17 cellular contexts compared by ENCODE assay signal in the genomic region with DNA sequence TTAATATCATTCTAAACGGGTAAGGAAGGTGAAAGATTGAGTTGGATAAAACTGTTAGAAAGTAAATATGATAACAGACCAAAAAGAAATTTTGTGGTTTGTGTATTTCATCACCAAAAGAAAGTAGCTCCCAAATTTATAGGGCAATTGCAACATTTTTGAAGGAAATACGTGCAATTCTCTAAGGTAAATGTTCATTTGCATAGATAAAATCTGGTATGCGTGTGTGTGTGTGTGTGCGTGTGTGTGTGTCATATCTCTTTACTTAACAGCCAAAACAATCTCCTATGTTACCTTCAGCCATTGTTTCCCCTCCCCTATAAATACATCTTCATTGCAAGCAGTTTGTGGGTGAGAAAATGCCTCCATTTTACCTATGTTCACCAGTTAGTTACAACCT.
A peak's percentile ranks its signal among the peaks of the same experiment; 100 is the strongest.
DNase-seq lines count a peak whose midpoint lies in the region; ATAC-seq and TF ChIP-seq lines count a peak whose summit lies in the region.
"Had no signal": no experiment of that assay in that cellular context is flagged by ENCODE, and none has a peak within 500 bp of the region (broad histone marks: within the 10 kb centered on the region; RNA-seq: fewer than 3 reads in every experiment).

No MANE protein-coding gene starts in this region.

- no peak overlapping the region for H3K4me3 ChIP-seq in AG09309 (ENCODE audit: control insufficient read depth, low read depth, low read length)
- H3K4me3 ChIP-seq in CD4-positive, CD25-positive, alpha-beta regulatory T cell (ENCODE audit: low read depth, low read length), result peak overlapping the region; percentile 37
- H3K4me3 ChIP-seq in OCI-LY7 (ENCODE audit: low read depth, low read length, poor library complexity, severe bottlenecking), result no peak overlapping the region
- H3K4me3 ChIP-seq: body of pancreas, smooth muscle cell, suprapubic skin had no signal

- peaks cover 97% of the 10 kb centered on the region for H3K4me1 ChIP-seq in CD4-positive, CD25-positive, alpha-beta regulatory T cell (ENCODE audit: control insufficient read depth, insufficient read depth, low read length, poor library complexity, severe bottlenecking)
- peaks cover 58% of the 10 kb centered on the region for H3K4me1 ChIP-seq in OCI-LY7 (ENCODE audit: insufficient read depth, low read length, poor library complexity, severe bottlenecking)
- H3K4me1 ChIP-seq: body of pancreas, suprapubic skin had no signal

- peaks cover 24 to 61% (median 49%) of the 10 kb centered on the region in 4 donors for H3K4me1 Mint-ChIP-seq in CD4-positive, CD25-positive, alpha-beta regulatory T cell
- H3K4me1 Mint-ChIP-seq in activated naive CD4-positive, alpha-beta T cell treated with anti-CD3 and anti-CD28 coated beads, Interleukin-2, amount 50 U/mL, for 24 hours, result peaks cover 76% of the 10 kb centered on the region

- peak overlapping the region; percentile 66 for H3K27ac ChIP-seq in CD4-positive, CD25-positive, alpha-beta regulatory T cell (ENCODE audit: insufficient read depth, low read length, poor library complexity, severe bottlenecking)
- H3K27ac ChIP-seq in OCI-LY7 (ENCODE audit: low read depth, low read length, poor library complexity, severe bottlenecking), result no peak overlapping the region
- H3K27ac ChIP-seq: body of pancreas, foreskin keratinocyte, KMS-11, suprapubic skin had no signal

- POLR2A ChIA-PET in OCI-LY7 (lab: Charles Lee), result interaction anchor here (0.6 to 1.9 kb wide), 5 partner anchors 8 to 348 kb away, joined by 3 to 9 read pairs (median 5); no protein-coding TSS in a partner anchor

- CTCF ChIA-PET in OCI-LY7 (lab: Charles Lee; ENCODE audit: unreplicated experiment), result no interaction called here

- ATAC-seq in CD4-positive, CD25-positive, alpha-beta regulatory T cell (ENCODE audit: low read depth in 2 of 2), result no peak
- ATAC-seq in GM18511 (IDR thresholded peaks at IDR 0.05; ENCODE audit: unreplicated experiment) (no peak), HG02798 (IDR thresholded peaks at IDR 0.05; ENCODE audit: poor library complexity, unreplicated experiment) (no peak), GM19351 (IDR thresholded peaks at IDR 0.05; ENCODE audit: unreplicated experiment) (no peak)
- ATAC-seq: body of pancreas, foreskin keratinocyte had no signal

- H3K27me3 Mint-ChIP-seq in CD4-positive, CD25-positive, alpha-beta regulatory T cell, result no peaks in the 10 kb centered on the region
- H3K27me3 Mint-ChIP-seq in activated naive CD4-positive, alpha-beta T cell treated with anti-CD3 and anti-CD28 coated beads, Interleukin-2, amount 50 U/mL, for 24 hours, result no peaks in the 10 kb centered on the region

- no peak overlapping the region for H3K4me2 ChIP-seq in OCI-LY7 (ENCODE audit: low read length)
- H3K4me2 ChIP-seq: KMS-11, SK-N-SH, smooth muscle cell had no signal

- H3K36me3 ChIP-seq in CD4-positive, CD25-positive, alpha-beta regulatory T cell (ENCODE audit: control insufficient read depth, insufficient read depth, low read length), result no peaks in the 10 kb centered on the region
- H3K36me3 ChIP-seq in OCI-LY7 (ENCODE audit: insufficient read depth, low read length), result no peaks in the 10 kb centered on the region; the same call in 1 of the 2 replicates
- H3K36me3 ChIP-seq: suprapubic skin had no signal

- BruUV-seq in OCI-LY7 (replicated peaks; lab: Mats Ljungman, UMichigan), result no TSS peak

- peak overlapping the region; percentile 21 to 86 (median 43) for H3K4me3 Mint-ChIP-seq in CD4-positive, CD25-positive, alpha-beta regulatory T cell
- peak overlapping the region; percentile 40 for H3K4me3 Mint-ChIP-seq in activated naive CD4-positive, alpha-beta T cell treated with anti-CD3 and anti-CD28 coated beads, Interleukin-2, amount 50 U/mL, for 24 hours

- no peaks in the 10 kb centered on the region for H4K20me1 ChIP-seq in OCI-LY7 (ENCODE audit: insufficient read depth, low read length)

- no peaks in the 10 kb centered on the region for H3K79me2 ChIP-seq in OCI-LY7 (ENCODE audit: insufficient read depth, low read depth, low read length)

- H3K9me3 Mint-ChIP-seq in CD4-positive, CD25-positive, alpha-beta regulatory T cell, result peaks cover 0 to 3% (median 0%) of the 10 kb centered on the region in 7 donors
- H3K9me3 Mint-ChIP-seq in activated naive CD4-positive, alpha-beta T cell treated with anti-CD3 and anti-CD28 coated beads, Interleukin-2, amount 50 U/mL, for 24 hours, result peaks cover under 1% of the 10 kb centered on the region

- TF ChIP-seq CTCF in AG09309 (IDR thresholded peaks at IDR 0.05; ENCODE audit: control insufficient read depth, insufficient read depth, low read depth, low read length, missing control alignments) (no peak), OCI-LY7 (conservative IDR thresholded peaks at IDR 0.05; ENCODE audit: low read length) (no peak)

- peaks cover 3% of the 10 kb centered on the region for H3K36me3 Mint-ChIP-seq in CD4-positive, CD25-positive, alpha-beta regulatory T cell
- H3K36me3 Mint-ChIP-seq in activated naive CD4-positive, alpha-beta T cell treated with anti-CD3 and anti-CD28 coated beads, Interleukin-2, amount 50 U/mL, for 24 hours, result peaks cover 4% of the 10 kb centered on the region

- 0 out of 2 replicates have a peak overlapping the region, but pooled peaks have one; percentile 18 for H2AFZ ChIP-seq in OCI-LY7 (ENCODE audit: low read length)

- peak overlapping the region in 2 of 3 donors; percentile 83 to 96 for H3K27ac Mint-ChIP-seq in CD4-positive, CD25-positive, alpha-beta regulatory T cell
- H3K27ac Mint-ChIP-seq in activated naive CD4-positive, alpha-beta T cell treated with anti-CD3 and anti-CD28 coated beads, Interleukin-2, amount 50 U/mL, for 24 hours, result peak overlapping the region; percentile 90

- no peaks in the 10 kb centered on the region for H3K9me3 ChIP-seq in CD4-positive, CD25-positive, alpha-beta regulatory T cell (ENCODE audit: control insufficient read depth in 2 of 2, low read length in 2 of 2)
- H3K9me3 ChIP-seq in OCI-LY7 (ENCODE audit: low read length), result no peaks in the 10 kb centered on the region; the same call in 1 of the 2 replicates
- H3K9me3 ChIP-seq: body of pancreas, SK-N-SH, suprapubic skin had no signal

- no peaks in the 10 kb centered on the region for H3K9me2 ChIP-seq in OCI-LY7 (ENCODE audit: insufficient read depth, low read length)
- H3K9me2 ChIP-seq: SK-N-SH had no signal

- intact Hi-C loops in OCI-LY7 (cut with micrococcal nuclease; ENCODE audit: unreplicated experiment), result no loop called here

- H3K27me3 ChIP-seq in CD4-positive, CD25-positive, alpha-beta regulatory T cell (ENCODE audit: control insufficient read depth, insufficient read depth, low read length), result no peaks in the 10 kb centered on the region
- H3K27me3 ChIP-seq: body of pancreas, foreskin keratinocyte, suprapubic skin had no signal

- DNase-seq in AG09309 (ENCODE audit: low read depth), result peak; percentile 11
- DNase-seq in CD4-positive, CD25-positive, alpha-beta regulatory T cell, result peak; percentile 42 to 72 (median 70)
- no peak for DNase-seq in OCI-LY7 (ENCODE audit: low spot score)
- DNase-seq: activated gamma-delta T cell treated with Interleukin-2 at 50 U/mL for 16 hours, body of pancreas, NCI-H1105 treated with DMSO at 0.1 percent for 48 hours, NCI-H2171, NCI-H748 treated with DMSO at 0.1 percent for 48 hours, SK-N-SH had no signal
